ENCODE assay signal across 8 cellular contexts in the genomic region with DNA sequence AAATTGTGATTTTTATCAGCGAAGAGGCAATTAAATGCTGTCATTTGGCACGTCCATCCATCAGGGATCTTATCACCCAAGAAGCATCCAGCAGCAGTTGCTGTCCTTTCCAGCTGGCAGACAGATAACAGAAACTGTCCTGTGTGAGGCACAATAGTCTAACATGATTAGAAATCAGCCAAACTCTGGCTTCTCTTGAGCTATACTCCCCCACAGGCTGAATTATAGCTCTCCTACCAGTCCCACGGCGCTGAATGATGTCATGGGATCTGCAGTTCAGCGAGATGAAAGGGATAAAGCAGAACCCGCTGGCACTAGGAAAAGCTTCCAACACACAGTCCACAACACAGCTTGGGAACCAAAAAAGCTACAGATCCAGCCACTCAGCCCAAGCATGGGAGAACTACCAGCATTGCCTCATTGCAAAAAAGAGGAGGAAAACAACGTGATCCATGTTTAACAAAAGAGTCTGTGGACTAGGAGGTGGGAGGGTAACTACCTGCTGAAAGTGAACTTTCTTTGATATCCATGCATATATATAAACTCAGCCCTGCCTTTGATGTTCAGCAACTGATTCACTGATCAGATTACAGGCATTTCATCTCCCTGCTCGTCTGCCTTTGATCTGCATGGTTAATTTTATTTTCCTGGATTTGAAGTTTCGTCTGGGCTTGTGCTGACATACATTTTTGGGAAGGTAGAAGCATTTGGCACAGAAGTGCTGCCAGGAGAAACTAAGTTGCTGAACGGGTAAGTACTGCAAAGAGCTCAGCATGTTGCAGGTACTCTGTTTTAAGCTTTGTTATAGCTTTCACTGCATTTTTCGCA. TPM values are rescaled to one million over a fixed set of nuclear protein-coding genes. Genes with fewer than 3 reads are reported as not detected.
DNase-seq lines count a peak whose midpoint lies in the region; ATAC-seq, FAIRE-seq and TF ChIP-seq lines count a peak whose summit lies in the region.

A gene with protein sequence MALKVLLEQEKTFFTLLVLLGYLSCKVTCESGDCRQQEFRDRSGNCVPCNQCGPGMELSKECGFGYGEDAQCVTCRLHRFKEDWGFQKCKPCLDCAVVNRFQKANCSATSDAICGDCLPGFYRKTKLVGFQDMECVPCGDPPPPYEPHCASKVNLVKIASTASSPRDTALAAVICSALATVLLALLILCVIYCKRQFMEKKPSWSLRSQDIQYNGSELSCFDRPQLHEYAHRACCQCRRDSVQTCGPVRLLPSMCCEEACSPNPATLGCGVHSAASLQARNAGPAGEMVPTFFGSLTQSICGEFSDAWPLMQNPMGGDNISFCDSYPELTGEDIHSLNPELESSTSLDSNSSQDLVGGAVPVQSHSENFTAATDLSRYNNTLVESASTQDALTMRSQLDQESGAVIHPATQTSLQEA (plus strand): TSS at position 314 of the 828 bp plus-strand sequence. CDS start 19,772 bp downstream, outside the sequence.

- H3K4me3 ChIP-seq in breast epithelium (peak within 1 kb of the TSS in 2 of 3 donors; percentile 31 to 37), bronchial epithelial cell (ENCODE audit: low read depth, low read length) (no peak within 1 kb of the TSS), lower lobe of right lung (peak within 1 kb of the TSS; percentile 41)

- BruUV-seq in MCF 10A (replicated peaks; lab: Mats Ljungman, UMichigan), result no TSS peak

- H3K9me3 Mint-ChIP-seq in MCF 10A (ENCODE audit: unreplicated experiment) (no peaks in the 10 kb centered on the region), endothelial cell (ENCODE audit: unreplicated experiment) (no peaks in the 10 kb centered on the region)

- TF ChIP-seq CTCF in breast epithelium (IDR thresholded peaks at IDR 0.05) (no peak), MCF 10A (IDR thresholded peaks at IDR 0.05; ENCODE audit: unreplicated experiment) (no peak), bronchial epithelial cell (IDR thresholded peaks at IDR 0.05; ENCODE audit: insufficient read depth, low read length, severe bottlenecking) (no peak), lower lobe of right lung (IDR thresholded peaks at IDR 0.05) (no peak), endothelial cell (IDR thresholded peaks at IDR 0.05; ENCODE audit: unreplicated experiment) (no peak)

- H3K36me3 ChIP-seq in breast epithelium, result no peaks in the 10 kb centered on the region
- no peaks in the 10 kb centered on the region for H3K36me3 ChIP-seq in bronchial epithelial cell (ENCODE audit: control insufficient read depth, insufficient read depth, low read length)
- no peaks in the 10 kb centered on the region for H3K36me3 ChIP-seq in lower lobe of right lung

- H3K36me3 Mint-ChIP-seq in MCF 10A (ENCODE audit: insufficient read depth, unreplicated experiment) (no peaks in the 10 kb centered on the region), endothelial cell (ENCODE audit: low read depth, unreplicated experiment) (no peaks in the 10 kb centered on the region)

- POLR2A ChIA-PET in MCF 10A (lab: Yijun Ruan, JAX), result interaction anchor here (1.1 to 1.3 kb wide), 2 partner anchors 9 to 318 kb away, joined by 3 to 4 read pairs; no protein-coding TSS in a partner anchor

- H3K9me3 ChIP-seq in breast epithelium, result no peaks in the 10 kb centered on the region
- no peaks in the 10 kb centered on the region for H3K9me3 ChIP-seq in lower lobe of right lung

- H3K27ac Mint-ChIP-seq in MCF 10A (ENCODE audit: low read depth, unreplicated experiment) (no peak within 1 kb of the TSS), endothelial cell (ENCODE audit: unreplicated experiment) (no peak within 1 kb of the TSS)

- H3K27me3 Mint-ChIP-seq in MCF 10A (ENCODE audit: insufficient read depth, unreplicated experiment) (peaks cover 58% of the 10 kb centered on the region), endothelial cell (ENCODE audit: unreplicated experiment) (peaks cover 1% of the 10 kb centered on the region)

- peak; percentile 65 to 72 for ATAC-seq in lower lobe of right lung
- no peak for ATAC-seq in GM21390 (IDR thresholded peaks at IDR 0.05; ENCODE audit: unreplicated experiment)

- H3K27me3 ChIP-seq in breast epithelium (no peaks in the 10 kb centered on the region), bronchial epithelial cell (ENCODE audit: control insufficient read depth, insufficient read depth, low read length) (no peaks in the 10 kb centered on the region), lower lobe of right lung (ENCODE audit: low read depth) (no peaks in the 10 kb centered on the region)

- DNase-seq in breast epithelium (ENCODE audit: low spot score in 2 of 2) (no peak), MCF 10A (ENCODE audit: unreplicated experiment) (no peak), bronchial epithelial cell (ENCODE audit: low read depth) (peak; percentile 41), lower lobe of right lung (no peak), endothelial cell (ENCODE audit: low spot score) (no peak), T-helper 9 cell (no peak), dermis blood vessel endothelial cell (no peak)

- no peak within 1 kb of the TSS for H3K4me3 Mint-ChIP-seq in MCF 10A (ENCODE audit: unreplicated experiment)
- no peak within 1 kb of the TSS for H3K4me3 Mint-ChIP-seq in endothelial cell (ENCODE audit: unreplicated experiment)

- CTCF ChIA-PET in MCF 10A (lab: Yijun Ruan, JAX), result interaction anchor here (0.6 to 1.4 kb wide), 3 partner anchors 9 to 60 kb away, joined by 3 to 5 read pairs (median 4); no protein-coding TSS in a partner anchor

- H3K27ac ChIP-seq in breast epithelium (peak within 1 kb of the TSS; percentile 45 to 72), lower lobe of right lung (peak within 1 kb of the TSS; percentile 40)

- H3K4me1 ChIP-seq in breast epithelium (no peaks in the 10 kb centered on the region), lower lobe of right lung (no peaks in the 10 kb centered on the region)

- FAIRE-seq in bronchial epithelial cell (lab: Jason Lieb, UNC), result no peak

- H3K4me1 Mint-ChIP-seq in MCF 10A (ENCODE audit: insufficient read depth, unreplicated experiment) (no peaks in the 10 kb centered on the region), endothelial cell (ENCODE audit: unreplicated experiment) (peaks cover 7% of the 10 kb centered on the region)

- intact Hi-C loops in breast epithelium (cut with DNase I; ENCODE audit: low total_unique reads) (no loop called here), MCF 10A (cut with micrococcal nuclease) (no loop called here), lower lobe of right lung (cut with DNase I) (no loop called here)

- TF ChIP-seq POLR2A in breast epithelium (IDR thresholded peaks at IDR 0.05), result no peak

RNA-seq across cellular contexts. Expression of the gene that starts here (rescaled TPM):
- 1 to 10 TPM; 5.3 to 9.1 (median 7.9) TPM for total RNA-seq in breast epithelium
- not detected in 2 replicates for total RNA-seq in MCF 10A (2022)
- total RNA-seq in bronchial epithelial cell, result 1.3 and 3.2 TPM in 2 replicates
- total RNA-seq in lower lobe of right lung, result 21.1 TPM
- 8.8 TPM for total RNA-seq in endothelial cell (ENCODE audit: unreplicated experiment)
- 0.09 and 0.17 TPM in 2 replicates for total RNA-seq in dermis blood vessel endothelial cell
